ENCODE assay signal across 11 cellular contexts in genomic region chr7:130951303-130951975, GRCh38.
DNase-seq lines count a peak whose midpoint lies in the region; ATAC-seq and TF ChIP-seq lines count a peak whose summit lies in the region.
"Had no signal": no experiment of that assay in that cellular context is flagged by ENCODE, and none has a peak within 500 bp of the region (broad histone marks: within the 10 kb centered on the region; RNA-seq: fewer than 3 reads in every experiment).

No MANE protein-coding gene starts in this region.

- peak overlapping the region; percentile 33 for H3K27ac ChIP-seq in CD4-positive, alpha-beta T cell (ENCODE audit: low read depth, low read length)
- H3K27ac ChIP-seq in naive thymus-derived CD4-positive, alpha-beta T cell (ENCODE audit: low read depth, low read length): peak overlapping the region; percentile 27
- H3K27ac ChIP-seq: coronary artery had no signal

- H3K4me1 ChIP-seq in naive thymus-derived CD4-positive, alpha-beta T cell (ENCODE audit: control insufficient read depth in 2 of 2, insufficient read depth in 2 of 2, low read length in 2 of 2): peaks cover 53 to 91% of the 10 kb centered on the region in 2 donors

- intact Hi-C loops in CD4-positive, alpha-beta T cell (cut with DNase I, micrococcal nuclease): loop anchor here in 1 of 2 experiments (10.0 kb wide), 1 partner anchor 57 kb away; no protein-coding TSS in a partner anchor
- intact Hi-C loops in naive thymus-derived CD4-positive, alpha-beta T cell (cut with micrococcal nuclease): no loop called here

- no peaks in the 10 kb centered on the region for H3K27me3 ChIP-seq in CD4-positive, alpha-beta T cell (ENCODE audit: control insufficient read depth, insufficient read depth, low read length)
- H3K27me3 ChIP-seq in naive thymus-derived CD4-positive, alpha-beta T cell (ENCODE audit: control insufficient read depth in 2 of 2, insufficient read depth in 2 of 2, low read length in 2 of 2): no peaks in the 10 kb centered on the region

- H3K4me1 Mint-ChIP-seq in CD4-positive, alpha-beta T cell (ENCODE audit: low read depth): peaks cover 20% of the 10 kb centered on the region
- peaks cover 33 to 65% (median 61%) of the 10 kb centered on the region in 7 donors for H3K4me1 Mint-ChIP-seq in naive thymus-derived CD4-positive, alpha-beta T cell

- H3K4me3 Mint-ChIP-seq in CD4-positive, alpha-beta T cell: no peak overlapping the region
- H3K4me3 Mint-ChIP-seq in naive thymus-derived CD4-positive, alpha-beta T cell: no peak overlapping the region

- no peaks in the 10 kb centered on the region for H3K9me3 Mint-ChIP-seq in CD4-positive, alpha-beta T cell
- peaks cover 0 to 2% (median 0%) of the 10 kb centered on the region in 11 donors for H3K9me3 Mint-ChIP-seq in naive thymus-derived CD4-positive, alpha-beta T cell

- H3K36me3 ChIP-seq in naive thymus-derived CD4-positive, alpha-beta T cell (ENCODE audit: control insufficient read depth in 2 of 3, insufficient read depth in 3 of 3, low read length in 3 of 3): peaks cover 0 to 15% (median 0%) of the 10 kb centered on the region in 3 experiments

- H3K9me3 ChIP-seq in CD4-positive, alpha-beta T cell (ENCODE audit: control insufficient read depth, low read length): no peaks in the 10 kb centered on the region
- H3K9me3 ChIP-seq in naive thymus-derived CD4-positive, alpha-beta T cell (ENCODE audit: control insufficient read depth in 2 of 3, low read length in 3 of 3): no peaks in the 10 kb centered on the region

- peak; percentile 20 for TF ChIP-seq POLR2A in GM15510 (IDR thresholded peaks at IDR 0.05; ENCODE audit: borderline replicate concordance, extremely low read depth, insufficient read length)

- H3K4me3 ChIP-seq in naive thymus-derived CD4-positive, alpha-beta T cell (ENCODE audit: low read length): peak overlapping the region; percentile 4
- H3K4me3 ChIP-seq: coronary artery had no signal

- POLR2A ChIA-PET in CD4-positive, alpha-beta T cell (lab: Charles Lee): interaction anchor here (1.1 to 1.9 kb wide), 2 partner anchors 10 to 60 kb away, joined by 3 to 9 read pairs; no protein-coding TSS in a partner anchor
- POLR2A ChIA-PET in naive thymus-derived CD4-positive, alpha-beta T cell (lab: Charles Lee): no interaction called here

- DNase-seq in CD4-positive, alpha-beta T cell: no peak
- peak; percentile 44 for DNase-seq in T-helper 9 cell
- no peak for DNase-seq in naive thymus-derived CD4-positive, alpha-beta T cell
- DNase-seq in NCI-H524 treated with DMSO at 0.1 percent for 48 hours (lab: John Stamatoyannopoulos, UW): no peak
- no peak for DNase-seq in SW 1271 (lab: John Stamatoyannopoulos, UW)
- no peak for DNase-seq in iPS-NIHi7 (ENCODE audit: extremely low spot score)
- DNase-seq: NCI-H2081 treated with DMSO at 0.1 percent for 48 hours had no signal

- no peaks in the 10 kb centered on the region for H3K27me3 Mint-ChIP-seq in CD4-positive, alpha-beta T cell
- H3K27me3 Mint-ChIP-seq in naive thymus-derived CD4-positive, alpha-beta T cell: no peaks in the 10 kb centered on the region

- no peak overlapping the region for H3K27ac Mint-ChIP-seq in CD4-positive, alpha-beta T cell
- no peak overlapping the region for H3K27ac Mint-ChIP-seq in naive thymus-derived CD4-positive, alpha-beta T cell

- no peak for TF ChIP-seq CTCF in CD4-positive, alpha-beta T cell (IDR thresholded peaks at IDR 0.05)

- CTCF ChIA-PET in CD4-positive, alpha-beta T cell (lab: Charles Lee): interaction anchor here (0.6 to 1.8 kb wide), 2 partner anchors 11 to 54 kb away, joined by 3 to 5 read pairs; no protein-coding TSS in a partner anchor
- CTCF ChIA-PET in naive thymus-derived CD4-positive, alpha-beta T cell (lab: Charles Lee): interaction anchor here (0.5 kb wide), 1 partner anchor 14 kb away, joined by 3 read pairs; no protein-coding TSS in a partner anchor

- H3K36me3 Mint-ChIP-seq in CD4-positive, alpha-beta T cell (ENCODE audit: low read depth): peaks cover 42% of the 10 kb centered on the region
- H3K36me3 Mint-ChIP-seq in naive thymus-derived CD4-positive, alpha-beta T cell: peaks cover 0 to 34% (median 18%) of the 10 kb centered on the region in 5 donors

- ATAC-seq in CD4-positive, alpha-beta T cell (ENCODE audit: poor library complexity): peak; percentile 50
- peak; percentile 63 for ATAC-seq in naive thymus-derived CD4-positive, alpha-beta T cell
- ATAC-seq in HG02938 (IDR thresholded peaks at IDR 0.05; ENCODE audit: unreplicated experiment): no peak
- ATAC-seq: sciatic nerve had no signal
